Comparison of ENCODE assay signal across 8 cellular contexts in the genomic region with DNA sequence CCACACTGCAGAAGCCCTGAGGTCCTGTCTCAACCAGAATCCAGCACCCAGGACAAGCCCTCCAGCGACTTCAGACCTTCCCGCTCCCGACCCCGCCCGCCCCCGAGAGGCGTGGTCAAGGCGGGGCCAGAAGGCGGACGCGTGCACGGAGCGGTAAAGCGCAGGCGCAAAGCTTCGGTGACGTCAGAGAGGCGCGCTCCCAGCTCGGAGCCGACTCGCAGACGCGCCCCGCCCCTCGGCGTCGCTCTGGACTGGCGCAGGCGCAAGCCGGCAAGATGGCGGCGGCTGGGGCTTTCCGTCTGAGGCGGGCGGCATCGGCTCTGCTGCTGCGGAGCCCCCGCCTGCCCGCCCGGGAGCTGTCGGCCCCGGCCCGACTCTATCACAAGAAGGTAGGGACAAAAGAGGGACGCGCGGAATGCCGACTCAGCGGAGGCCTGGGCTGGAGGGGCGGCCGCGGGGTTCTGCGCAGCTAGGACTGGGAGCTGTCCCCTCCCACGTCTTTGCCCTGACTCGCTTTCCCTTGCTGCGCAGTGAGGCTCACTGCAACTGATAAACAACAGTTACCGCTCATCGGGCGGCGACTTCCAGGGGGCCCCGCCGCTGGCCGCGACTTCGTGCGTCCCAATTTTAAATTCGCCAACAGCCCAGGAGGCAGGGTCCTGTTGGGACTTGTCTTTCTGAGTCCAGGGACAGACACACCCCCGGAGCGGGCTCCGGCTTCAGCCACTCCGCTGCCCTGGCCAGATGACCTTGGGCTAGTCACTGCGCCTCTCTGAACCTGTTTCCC. TPM values are rescaled to one million over a fixed set of nuclear protein-coding genes. Genes with fewer than 3 reads are reported as not detected.
DNase-seq lines count a peak whose midpoint lies in the region; ATAC-seq and TF ChIP-seq lines count a peak whose summit lies in the region.

TSS of gene ISCU (plus strand) at position 249 of the 787 bp plus-strand sequence. CDS start at position 276, 27 bp downstream.

- H3K4me3 ChIP-seq in mucosa of rectum (ENCODE audit: low read length in 2 of 2) = peak within 1 kb of the TSS; percentile 98 to 99

- H3K4me3 Mint-ChIP-seq in activated T-cell treated with anti-CD3 and anti-CD28 coated beads, Interleukin-2, amount 50 U/mL, for 24 hours = peak within 1 kb of the TSS; percentile 100

- H3K36me3 Mint-ChIP-seq in activated T-cell treated with anti-CD3 and anti-CD28 coated beads, Interleukin-2, amount 50 U/mL, for 24 hours (ENCODE audit: low read depth) = peaks cover 82% of the 10 kb centered on the region

- TF ChIP-seq POLR2A in erythroblast (IDR thresholded peaks at IDR 0.05; ENCODE audit: low read length) = peak; percentile 93

- H3K9ac ChIP-seq in mucosa of rectum (ENCODE audit: low read depth in 1 of 2, low read length in 2 of 2) = peak within 1 kb of the TSS; percentile 92 to 97

- H3K27me3 ChIP-seq in mucosa of rectum (ENCODE audit: control insufficient read depth in 2 of 2, insufficient read depth in 2 of 2, low read length in 2 of 2) = no peaks in the 10 kb centered on the region

- peak; percentile 55 for ATAC-seq in GM21737 (IDR thresholded peaks at IDR 0.05; ENCODE audit: unreplicated experiment)

- DNase-seq in DMS53 treated with DMSO at 0.1 percent for 48 hours (lab: John Stamatoyannopoulos, UW; ENCODE audit: unreplicated experiment) = peak; percentile 97
- peak; percentile 91 for DNase-seq in KG1 (lab: John Stamatoyannopoulos, UW)
- DNase-seq in activated T-cell treated with anti-CD3 and anti-CD28 coated beads, Interleukin-2, amount 50 U/mL, for 24 hours = peak; percentile 100
- peak; percentile 98 to 99 for DNase-seq in erythroblast (lab: John Stamatoyannopoulos, UW)
- peak; percentile 95 to 99 for DNase-seq in stimulated activated CD8-positive, alpha-beta memory T cell treated with anti-CD3 and anti-CD28 coated beads, Interleukin-4, amount 100 ng/mL, for 4 hours (ENCODE audit: low read depth in 2 of 2, low spot score in 1 of 2)

- no peaks in the 10 kb centered on the region for H3K9me3 ChIP-seq in mucosa of rectum (ENCODE audit: control insufficient read depth in 2 of 2, low read length in 2 of 2)

- no peaks in the 10 kb centered on the region for H3K27me3 Mint-ChIP-seq in activated T-cell treated with anti-CD3 and anti-CD28 coated beads, Interleukin-2, amount 50 U/mL, for 24 hours

- peaks cover 27 to 41% of the 10 kb centered on the region in 2 donors for H3K4me1 ChIP-seq in mucosa of rectum (ENCODE audit: control insufficient read depth in 2 of 2, insufficient read depth in 2 of 2, low read length in 2 of 2)

- H3K27ac Mint-ChIP-seq in activated T-cell treated with anti-CD3 and anti-CD28 coated beads, Interleukin-2, amount 50 U/mL, for 24 hours = peak within 1 kb of the TSS; percentile 100

- H3K4me1 Mint-ChIP-seq in activated T-cell treated with anti-CD3 and anti-CD28 coated beads, Interleukin-2, amount 50 U/mL, for 24 hours (ENCODE audit: low read depth) = peaks cover 66% of the 10 kb centered on the region

- H3K9me3 Mint-ChIP-seq in activated T-cell treated with anti-CD3 and anti-CD28 coated beads, Interleukin-2, amount 50 U/mL, for 24 hours = no peaks in the 10 kb centered on the region

- peaks cover 31 to 33% of the 10 kb centered on the region in 2 donors for H3K36me3 ChIP-seq in mucosa of rectum (ENCODE audit: control insufficient read depth in 2 of 2, insufficient read depth in 2 of 2, low read length in 2 of 2)

- H3K27ac ChIP-seq in mucosa of rectum (ENCODE audit: low read depth in 2 of 2, low read length in 2 of 2) = peak within 1 kb of the TSS; percentile 88

TF ChIP-seq in PFSK-1, 5 proteins besides CTCF, POLR2A, EP300 and RAD21:
- TF ChIP-seq SIN3A (IDR thresholded peaks at IDR 0.05; ENCODE audit: borderline replicate concordance, insufficient read depth, low read length) (no peak), POLR2AphosphoS5 (IDR thresholded peaks at IDR 0.05; ENCODE audit: low read depth, low read length) (peak; percentile 77), FOXP2 (optimal IDR thresholded peaks at IDR 0.05; ENCODE audit: borderline replicate concordance, extremely low read depth, extremely low read length, insufficient read depth) (peak; percentile 70), TAF1 (IDR thresholded peaks at IDR 0.05; ENCODE audit: borderline replicate concordance, insufficient read depth, low read length) (peak; percentile 63; the same call in 1 of the 2 replicates), REST (IDR thresholded peaks at IDR 0.05; ENCODE audit: insufficient read depth in 1 of 2, low read depth in 2 of 2, low read length in 2 of 2) (no peak)

RNA-seq across cellular contexts. Expression of gene ISCU, which starts in this region (rescaled TPM):
- 52.9 TPM for polyA plus RNA-seq in PFSK-1 (2012; ENCODE audit: insufficient read length, low read depth)

Comparison
In these comparisons a context has a peak if more than half of its experiments do, and no peak if none do; other contexts are left out.
1. Peak in every context shown above with its lines: DNase-seq, ATAC-seq, H3K4me3 ChIP-seq and H3K27ac ChIP-seq.